ENCODE assay signal across 9 cellular contexts in the genomic region with DNA sequence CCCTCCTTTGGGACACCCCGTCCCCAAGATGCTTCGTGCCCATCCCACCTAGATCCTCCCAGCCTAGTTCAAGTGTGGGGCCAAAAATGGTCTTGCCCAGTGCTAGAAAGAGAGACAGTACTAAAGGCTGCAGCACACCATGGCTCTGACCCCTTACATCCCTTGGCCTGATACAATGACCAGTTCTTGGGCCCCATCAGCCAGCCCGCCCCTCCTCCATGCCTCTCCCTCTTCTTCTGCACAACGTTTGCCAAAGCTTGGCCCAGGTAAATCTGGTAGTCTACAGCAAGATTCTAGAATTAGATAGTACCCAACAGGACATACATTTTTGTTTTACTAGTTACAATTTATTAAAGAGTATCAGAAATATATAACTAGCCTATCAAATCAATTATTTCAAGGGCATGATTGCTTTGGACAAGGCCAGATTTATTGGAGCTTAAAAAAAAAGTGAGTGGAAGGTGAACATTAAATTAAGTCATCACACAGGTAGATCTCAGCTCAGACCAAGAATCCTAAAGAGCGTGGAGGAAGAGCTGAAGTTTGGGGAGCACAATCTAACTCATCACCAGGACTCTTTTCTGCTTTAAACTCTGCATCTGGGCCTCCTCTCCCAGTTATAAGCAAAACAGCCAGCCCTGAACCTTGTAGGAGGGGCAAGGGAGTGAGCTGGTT.
DNase-seq lines count a peak whose midpoint lies in the region; ATAC-seq and TF ChIP-seq lines count a peak whose summit lies in the region.
"Had no signal": no experiment of that assay in that cellular context is flagged by ENCODE, and none has a peak within 500 bp of the region (broad histone marks: within the 10 kb centered on the region; RNA-seq: fewer than 3 reads in every experiment).

No MANE protein-coding gene starts in this region.

- H3K4me1 Mint-ChIP-seq in activated CD4-positive, alpha-beta T cell treated with anti-CD3 and anti-CD28 coated beads for 36 hours = peaks cover 30% of the 10 kb centered on the region
- H3K4me1 Mint-ChIP-seq in activated naive CD8-positive, alpha-beta T cell treated with anti-CD3 and anti-CD28 coated beads, Interleukin-2, amount 10 ng/mL, durations not matched to agents 7 days and 5 days = peaks cover 48% of the 10 kb centered on the region

- no peak for TF ChIP-seq POLR2A in stomach (IDR thresholded peaks at IDR 0.05)

- peak overlapping the region; percentile 34 for H4K91ac ChIP-seq in mesenchymal stem cell (ENCODE audit: low read length)

- H3K79me1 ChIP-seq in mesenchymal stem cell (replicated peaks; ENCODE audit: low read length, poor library complexity, severe bottlenecking) = peaks cover 18% of the 10 kb centered on the region

- intact Hi-C loops in activated CD4-positive, alpha-beta T cell treated with anti-CD3 and anti-CD28 coated beads for 36 hours (cut with DNase I, micrococcal nuclease) = no loop called here
- intact Hi-C loops in stomach (cut with DNase I; ENCODE audit: low total_unique reads) = loop anchor here (10.0 kb wide), 1 partner anchor 64 kb away; no protein-coding TSS in a partner anchor

- peak overlapping the region; percentile 99 for H2BK120ac ChIP-seq in mesenchymal stem cell (ENCODE audit: low read depth, low read length)

- peak overlapping the region; percentile 41 for H3K27ac Mint-ChIP-seq in activated CD4-positive, alpha-beta T cell treated with anti-CD3 and anti-CD28 coated beads for 36 hours
- H3K27ac Mint-ChIP-seq in activated naive CD8-positive, alpha-beta T cell treated with anti-CD3 and anti-CD28 coated beads, Interleukin-2, amount 10 ng/mL, durations not matched to agents 7 days and 5 days = peak overlapping the region; percentile 95

- H3K27ac ChIP-seq in mesenchymal stem cell (ENCODE audit: low read length, poor library complexity, severe bottlenecking) (peak overlapping the region; percentile 87), stomach (peak overlapping the region; percentile 46 to 91 (median 79))

- H3K9me3 Mint-ChIP-seq in activated CD4-positive, alpha-beta T cell treated with anti-CD3 and anti-CD28 coated beads for 36 hours (ENCODE audit: low read depth) = no peaks in the 10 kb centered on the region
- H3K9me3 Mint-ChIP-seq in activated naive CD8-positive, alpha-beta T cell treated with anti-CD3 and anti-CD28 coated beads, Interleukin-2, amount 10 ng/mL, durations not matched to agents 7 days and 5 days = no peaks in the 10 kb centered on the region

- peak overlapping the region; percentile 92 for H3K9ac ChIP-seq in mesenchymal stem cell (ENCODE audit: low read length)

- WGBS in mesenchymal stem cell = 96% methylated on average over 2 of the region's 5 CpGs
- 74 to 81% (median 77%) methylated on average over 5 of the region's 5 CpGs for WGBS in stomach, 5 donors

- POLR2A ChIA-PET in activated CD4-positive, alpha-beta T cell treated with anti-CD3 and anti-CD28 coated beads for 36 hours (lab: Charles Lee) = no interaction called here
- POLR2A ChIA-PET in activated naive CD8-positive, alpha-beta T cell treated with anti-CD3 and anti-CD28 coated beads, Interleukin-2, amount 10 ng/mL, durations not matched to agents 7 days and 5 days (lab: Charles Lee) = interaction anchor here (0.8 kb wide), 1 partner anchor 11 kb away, joined by 3 read pairs; no protein-coding TSS in a partner anchor

- CTCF ChIA-PET in activated CD4-positive, alpha-beta T cell treated with anti-CD3 and anti-CD28 coated beads for 36 hours (lab: Charles Lee) = interaction anchor here (0.5 to 0.7 kb wide), 2 partner anchors 10 to 38 kb away, joined by 3 read pairs; no protein-coding TSS in a partner anchor

- H3K27me3 Mint-ChIP-seq in activated CD4-positive, alpha-beta T cell treated with anti-CD3 and anti-CD28 coated beads for 36 hours = no peaks in the 10 kb centered on the region
- no peaks in the 10 kb centered on the region for H3K27me3 Mint-ChIP-seq in activated naive CD8-positive, alpha-beta T cell treated with anti-CD3 and anti-CD28 coated beads, Interleukin-2, amount 10 ng/mL, durations not matched to agents 7 days and 5 days

- H3K23ac ChIP-seq in mesenchymal stem cell (ENCODE audit: low read length in 2 of 2) = peak overlapping the region in 1 of 2 experiments; percentile 20

- H3K4me2 ChIP-seq in mesenchymal stem cell (ENCODE audit: low read length, poor library complexity, severe bottlenecking) = no peak overlapping the region
- H3K4me2 ChIP-seq: A549 had no signal

- no peak for TF ChIP-seq CTCF in stomach (IDR thresholded peaks at IDR 0.05)

- H3K36me3 ChIP-seq in mesenchymal stem cell (ENCODE audit: control insufficient read depth in 1 of 2, insufficient read depth in 2 of 2, low read depth in 1 of 2, low read length in 2 of 2) (peaks cover 51 to 52% of the 10 kb centered on the region in 2 experiments), stomach (peaks cover 9 to 47% (median 36%) of the 10 kb centered on the region in 4 donors)

- H2AFZ ChIP-seq in mesenchymal stem cell (ENCODE audit: low read depth, low read length) = no peak overlapping the region

- H3K4me1 ChIP-seq in mesenchymal stem cell (ENCODE audit: control insufficient read depth, insufficient read depth, low read depth, low read length) (peaks cover 67% of the 10 kb centered on the region), stomach (peaks cover 72 to 100% (median 90%) of the 10 kb centered on the region in 4 donors)

- peak overlapping the region; percentile 64 to 90 for H2BK12ac ChIP-seq in mesenchymal stem cell (ENCODE audit: low read length in 2 of 2)

- H2AK5ac ChIP-seq in mesenchymal stem cell (ENCODE audit: low read length, severe bottlenecking) = peak overlapping the region; percentile 26

- H3K18ac ChIP-seq in mesenchymal stem cell (ENCODE audit: low read depth in 1 of 2, low read length in 2 of 2) = peak overlapping the region; percentile 82 to 95

- no peak overlapping the region for H3K4me3 Mint-ChIP-seq in activated CD4-positive, alpha-beta T cell treated with anti-CD3 and anti-CD28 coated beads for 36 hours
- H3K4me3 Mint-ChIP-seq in activated naive CD8-positive, alpha-beta T cell treated with anti-CD3 and anti-CD28 coated beads, Interleukin-2, amount 10 ng/mL, durations not matched to agents 7 days and 5 days = peak overlapping the region; percentile 87

- peak overlapping the region; percentile 93 for H4K8ac ChIP-seq in mesenchymal stem cell (ENCODE audit: low read length)

- no peak for ATAC-seq in activated CD4-positive, alpha-beta T cell treated with anti-CD3 and anti-CD28 coated beads for 36 hours
- no peak for ATAC-seq in activated naive CD8-positive, alpha-beta T cell treated with anti-CD3 and anti-CD28 coated beads, Interleukin-2, amount 10 ng/mL, durations not matched to agents 7 days and 5 days (ENCODE audit: low read depth)
- ATAC-seq in HG03432 (IDR thresholded peaks at IDR 0.05; ENCODE audit: unreplicated experiment) = no peak
- no peak for ATAC-seq in GM21360 (IDR thresholded peaks at IDR 0.05; ENCODE audit: unreplicated experiment)

- peak overlapping the region; percentile 83 for H2BK15ac ChIP-seq in mesenchymal stem cell (ENCODE audit: low read depth, poor library complexity, severe bottlenecking)

- no peak for DNase-seq in activated CD4-positive, alpha-beta T cell treated with anti-CD3 and anti-CD28 coated beads for 36 hours
- DNase-seq in activated CD4-positive, alpha-beta T cell treated with anti-CD3 and anti-CD28 coated beads, Interleukin-2, amount 50 U/mL, for 48 hours = no peak
- no peak for DNase-seq in activated naive CD8-positive, alpha-beta T cell treated with anti-CD3 and anti-CD28 coated beads, Interleukin-2, amount 10 ng/mL, durations not matched to agents 7 days and 5 days
- no peak for DNase-seq in mesenchymal stem cell
- no peak for DNase-seq in stomach
- no peak for DNase-seq in NCI-H1092 (lab: John Stamatoyannopoulos, UW)

- H3K9me3 ChIP-seq in mesenchymal stem cell (ENCODE audit: control insufficient read depth, low read length) = no peaks in the 10 kb centered on the region
- no peaks in the 10 kb centered on the region for H3K9me3 ChIP-seq in stomach
- H3K9me3 ChIP-seq: A549 had no signal

- peak overlapping the region in 1 of 2 experiments; percentile 87 for H3K14ac ChIP-seq in mesenchymal stem cell (ENCODE audit: low read length in 2 of 2)

- H3K4me3 ChIP-seq in mesenchymal stem cell (ENCODE audit: insufficient read depth in 1 of 2, low read depth in 1 of 2, low read length in 2 of 2) (peak overlapping the region in 1 of 2 experiments; percentile 38), stomach (no peak overlapping the region)
- H3K4me3 ChIP-seq: A549 had no signal

- H3K27me3 ChIP-seq in mesenchymal stem cell (ENCODE audit: control insufficient read depth in 1 of 2, insufficient read depth in 1 of 2, low read length in 2 of 2) (no peaks in the 10 kb centered on the region), stomach (no peaks in the 10 kb centered on the region)

- H3K4ac ChIP-seq in mesenchymal stem cell (ENCODE audit: low read depth in 1 of 2, low read length in 2 of 2) = peak overlapping the region; percentile 76 to 94

- H2BK5ac ChIP-seq in mesenchymal stem cell (ENCODE audit: low read depth, low read length, poor library complexity, severe bottlenecking) = peak overlapping the region; percentile 77

- TF ChIP-seq EP300 in stomach (IDR thresholded peaks at IDR 0.05) = no peak

- no peaks in the 10 kb centered on the region for H3K36me3 Mint-ChIP-seq in activated CD4-positive, alpha-beta T cell treated with anti-CD3 and anti-CD28 coated beads for 36 hours (ENCODE audit: low read depth)
- peaks cover 2% of the 10 kb centered on the region for H3K36me3 Mint-ChIP-seq in activated naive CD8-positive, alpha-beta T cell treated with anti-CD3 and anti-CD28 coated beads, Interleukin-2, amount 10 ng/mL, durations not matched to agents 7 days and 5 days
